ENCODE assay signal across 1 cellular context in genomic region chr6:7166410-7167293, GRCh38.
A peak's percentile ranks its signal among the peaks of the same experiment; 100 is the strongest.
TF ChIP-seq lines count a peak whose summit lies in the region.

No MANE protein-coding gene starts in this region.

TF ChIP-seq in K562, 482 proteins besides CTCF, POLR2A, EP300 and RAD21 (continued from another document and continues in another):
- TF ChIP-seq, protein P1, sequence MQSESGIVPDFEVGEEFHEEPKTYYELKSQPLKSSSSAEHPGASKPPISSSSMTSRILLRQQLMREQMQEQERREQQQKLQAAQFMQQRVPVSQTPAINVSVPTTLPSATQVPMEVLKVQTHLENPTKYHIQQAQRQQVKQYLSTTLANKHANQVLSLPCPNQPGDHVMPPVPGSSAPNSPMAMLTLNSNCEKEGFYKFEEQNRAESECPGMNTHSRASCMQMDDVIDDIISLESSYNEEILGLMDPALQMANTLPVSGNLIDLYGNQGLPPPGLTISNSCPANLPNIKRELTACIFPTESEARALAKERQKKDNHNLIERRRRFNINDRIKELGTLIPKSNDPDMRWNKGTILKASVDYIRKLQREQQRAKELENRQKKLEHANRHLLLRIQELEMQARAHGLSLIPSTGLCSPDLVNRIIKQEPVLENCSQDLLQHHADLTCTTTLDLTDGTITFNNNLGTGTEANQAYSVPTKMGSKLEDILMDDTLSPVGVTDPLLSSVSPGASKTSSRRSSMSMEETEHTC (IDR thresholded peaks at IDR 0.05), result peak; percentile 81; the same call in 1 of the 2 replicates
- TF ChIP-seq ZNF436 (CRISPR knock-in tag; IDR thresholded peaks at IDR 0.05) (no peak), KLF6 (CRISPR knock-in tag; IDR thresholded peaks at IDR 0.05; ENCODE audit: borderline replicate concordance) (peak; percentile 94), BHLHE40 (IDR thresholded peaks at IDR 0.05; ENCODE audit: low read length) (peak; percentile 47; the same call in 1 of the 2 replicates), ZSCAN29 (IDR thresholded peaks at IDR 0.05) (no peak), GTF3C2 (IDR thresholded peaks at IDR 0.05; ENCODE audit: borderline replicate concordance, extremely low read depth, insufficient read length) (no peak), CEBPB (tag; IDR thresholded peaks at IDR 0.05) (0 out of 2 replicates have a peak, but pooled peaks have one; percentile 25), HIVEP1 (CRISPR knock-in tag; IDR thresholded peaks at IDR 0.05) (0 out of 2 replicates have a peak, but pooled peaks have one; percentile 52), TSHZ1 (CRISPR knock-in tag; IDR thresholded peaks at IDR 0.05) (0 out of 2 replicates have a peak, but pooled peaks have one; percentile 63), POLR2H (tag; IDR thresholded peaks at IDR 0.05; ENCODE audit: low read depth) (peak; percentile 57), RNF219 (CRISPR knock-in tag; IDR thresholded peaks at IDR 0.05) (no peak), FOXM1 (IDR thresholded peaks at IDR 0.05; ENCODE audit: low read depth) (peak; percentile 73; the same call in 1 of the 2 replicates), FOXM1 (CRISPR knock-in tag; IDR thresholded peaks at IDR 0.05; ENCODE audit: low read depth) (no peak), RBM17 (IDR thresholded peaks at IDR 0.05; ENCODE audit: borderline replicate concordance, low read depth, low read length) (no peak), ZNF699 (CRISPR knock-in tag; IDR thresholded peaks at IDR 0.05; ENCODE audit: insufficient replicate concordance) (no peak), TFAP4 (CRISPR knock-in tag; IDR thresholded peaks at IDR 0.05; ENCODE audit: borderline replicate concordance) (peak; percentile 100), RFX1 (IDR thresholded peaks at IDR 0.05) (no peak), TCFL5 (CRISPR knock-in tag; conservative IDR thresholded peaks at IDR 0.05) (peak; percentile 86), ZNF586 (CRISPR knock-in tag; conservative IDR thresholded peaks at IDR 0.05) (no peak), ZNF324 (CRISPR knock-in tag; IDR thresholded peaks at IDR 0.05) (no peak), SMARCC2 (IDR thresholded peaks at IDR 0.05; ENCODE audit: low read depth) (peak; percentile 39; the same call in 1 of the 2 replicates), MBD2 (IDR thresholded peaks at IDR 0.05; ENCODE audit: borderline replicate concordance, low read depth) (peak; percentile 65; the same call in 1 of the 2 replicates), SP1 (CRISPR knock-in tag; IDR thresholded peaks at IDR 0.05) (peak; percentile 77; the same call in 1 of the 2 replicates), ZNF197 (CRISPR knock-in tag; IDR thresholded peaks at IDR 0.05; ENCODE audit: low read depth) (no peak; the same call in none of the 2 replicates), POLR2AphosphoS5 (IDR thresholded peaks at IDR 0.05; ENCODE audit: control insufficient read depth, insufficient read depth, low read depth, low read length) (no peak; the same call in 1 of the 2 replicates), FOXP4 (CRISPR knock-in tag; IDR thresholded peaks at IDR 0.05; ENCODE audit: borderline replicate concordance) (no peak), STAG1 (CRISPR knock-in tag; IDR thresholded peaks at IDR 0.05; ENCODE audit: borderline replicate concordance) (no peak), HDAC1 (IDR thresholded peaks at IDR 0.05) (peak; percentile 69 to 89; a peak in 2 of 4 replicates), ZNF165 (CRISPR knock-in tag; IDR thresholded peaks at IDR 0.05; ENCODE audit: borderline replicate concordance) (peak; percentile 88; the same call in 1 of the 2 replicates), XRCC5 (IDR thresholded peaks at IDR 0.05; ENCODE audit: low read depth, low read length) (0 out of 2 replicates have a peak, but pooled peaks have one; percentile 42), KHSRP (IDR thresholded peaks at IDR 0.05) (0 out of 2 replicates have a peak, but pooled peaks have one; percentile 10), CTBP1 (IDR thresholded peaks at IDR 0.05; ENCODE audit: borderline replicate concordance) (peak; percentile 86), PYGO2 (tag; IDR thresholded peaks at IDR 0.05) (peak; percentile 53), HCFC1 (IDR thresholded peaks at IDR 0.05; ENCODE audit: low read depth, low read length) (no peak), SPI1 (IDR thresholded peaks at IDR 0.05; ENCODE audit: borderline replicate concordance, low read depth, low read length) (no peak), POLR2AphosphoS2 (IDR thresholded peaks at IDR 0.05; ENCODE audit: low read length) (no peak), PHF20 (IDR thresholded peaks at IDR 0.05; ENCODE audit: partially characterized antibody) (no peak), HDAC3 (IDR thresholded peaks at IDR 0.05; ENCODE audit: borderline replicate concordance, partially characterized antibody) (peak; percentile 40), EP400 (IDR thresholded peaks at IDR 0.05) (peak; percentile 81), TEAD4 (IDR thresholded peaks at IDR 0.05; ENCODE audit: low read length) (peak; percentile 83), TEAD4 (CRISPR knock-in tag; IDR thresholded peaks at IDR 0.05; ENCODE audit: borderline replicate concordance) (no peak), ATF1 (CRISPR knock-in tag; IDR thresholded peaks at IDR 0.05) (no peak), ATF1 (tag; IDR thresholded peaks at IDR 0.05) (peak; percentile 89), CC2D1A (IDR thresholded peaks at IDR 0.05) (no peak), YBX1 (IDR thresholded peaks at IDR 0.05) (no peak), ARNT (IDR thresholded peaks at IDR 0.05) (peak in 1 of 2 experiments; percentile 91; a peak in 2 of 4 replicates), ZNF224 (CRISPR knock-in tag; IDR thresholded peaks at IDR 0.05) (no peak), ATF4 (CRISPR knock-in tag; IDR thresholded peaks at IDR 0.05) (peak; percentile 78), ZBTB34 (CRISPR knock-in tag; IDR thresholded peaks at IDR 0.05) (no peak; the same call in 1 of the 2 replicates), MYNN (IDR thresholded peaks at IDR 0.05) (peak; percentile 94), MYNN (CRISPR knock-in tag; IDR thresholded peaks at IDR 0.05) (no peak)
- TF ChIP-seq, protein P2, sequence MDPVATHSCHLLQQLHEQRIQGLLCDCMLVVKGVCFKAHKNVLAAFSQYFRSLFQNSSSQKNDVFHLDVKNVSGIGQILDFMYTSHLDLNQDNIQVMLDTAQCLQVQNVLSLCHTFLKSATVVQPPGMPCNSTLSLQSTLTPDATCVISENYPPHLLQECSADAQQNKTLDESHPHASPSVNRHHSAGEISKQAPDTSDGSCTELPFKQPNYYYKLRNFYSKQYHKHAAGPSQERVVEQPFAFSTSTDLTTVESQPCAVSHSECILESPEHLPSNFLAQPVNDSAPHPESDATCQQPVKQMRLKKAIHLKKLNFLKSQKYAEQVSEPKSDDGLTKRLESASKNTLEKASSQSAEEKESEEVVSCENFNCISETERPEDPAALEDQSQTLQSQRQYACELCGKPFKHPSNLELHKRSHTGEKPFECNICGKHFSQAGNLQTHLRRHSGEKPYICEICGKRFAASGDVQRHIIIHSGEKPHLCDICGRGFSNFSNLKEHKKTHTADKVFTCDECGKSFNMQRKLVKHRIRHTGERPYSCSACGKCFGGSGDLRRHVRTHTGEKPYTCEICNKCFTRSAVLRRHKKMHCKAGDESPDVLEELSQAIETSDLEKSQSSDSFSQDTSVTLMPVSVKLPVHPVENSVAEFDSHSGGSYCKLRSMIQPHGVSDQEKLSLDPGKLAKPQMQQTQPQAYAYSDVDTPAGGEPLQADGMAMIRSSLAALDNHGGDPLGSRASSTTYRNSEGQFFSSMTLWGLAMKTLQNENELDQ (CRISPR knock-in tag; IDR thresholded peaks at IDR 0.05; ENCODE audit: borderline replicate concordance), result no peak
